17 cellular contexts compared by ENCODE assay signal in the genomic region with DNA sequence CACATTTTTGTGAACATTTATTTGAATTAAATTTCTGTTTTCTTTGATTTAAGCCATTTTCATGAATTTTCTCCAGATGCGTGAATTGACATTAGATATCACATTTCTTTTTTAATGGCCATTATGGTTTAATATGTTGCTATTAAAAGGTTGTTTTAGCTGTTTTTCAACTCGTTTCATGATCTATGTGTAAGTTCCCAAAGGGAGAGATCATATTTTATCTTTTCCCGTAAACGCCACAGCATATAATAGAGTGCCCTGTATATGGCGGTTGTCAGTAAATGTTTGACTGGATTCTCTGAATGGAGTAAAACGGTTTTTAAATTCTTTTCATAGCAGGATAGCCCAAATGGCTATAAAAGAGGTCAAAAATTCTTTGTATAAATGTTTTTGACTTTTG. TPM values are rescaled to one million over a fixed set of nuclear protein-coding genes. Genes with fewer than 3 reads are reported as not detected.
DNase-seq lines count a peak whose midpoint lies in the region; FAIRE-seq and TF ChIP-seq lines count a peak whose summit lies in the region.
"Had no signal": no experiment of that assay in that cellular context is flagged by ENCODE, and none has a peak within 500 bp of the region (broad histone marks: within the 10 kb centered on the region; RNA-seq: fewer than 3 reads in every experiment).

No MANE protein-coding gene starts in this region.

- peak; percentile 29 for FAIRE-seq in GM18507 (lab: Jason Lieb, UNC)
- FAIRE-seq: A204.1, H1 had no signal

- TF ChIP-seq POLR2A in stomach (IDR thresholded peaks at IDR 0.05), result no peak

- peaks cover 100% of the 10 kb centered on the region for H4K20me1 ChIP-seq in BLaER1
- no peaks in the 10 kb centered on the region for H4K20me1 ChIP-seq in Karpas-422 (ENCODE audit: insufficient read depth, low read depth, low read length)

- DNase-seq in GM18507 (ENCODE audit: extremely low spot score, insufficient read length, low read depth), result no peak
- DNase-seq in Karpas-422, result no peak
- DNase-seq in neural crest cell (ENCODE audit: low read depth, low spot score), result no peak
- no peak for DNase-seq in effector CD8-positive, alpha-beta T cell (lab: John Stamatoyannopoulos, UW)
- DNase-seq in T-helper 2 cell treated with Interferon-gamma antibody and Interleukin-4, amounts not matched to agents 5 μg/mL and 100 μg/mL, for 36 hours (ENCODE audit: low spot score), result no peak
- no peak for DNase-seq in stomach
- DNase-seq: AML-193; CD4-positive, CD25-positive, alpha-beta regulatory T cell; CD8-positive, alpha-beta memory T cell; COR-L47; DMS 273 treated with DMSO at 0.1 percent for 48 hours; DND-41; H9; KG1 had no signal

- H3K36me3 ChIP-seq in BLaER1 (peaks cover 100% of the 10 kb centered on the region), Karpas-422 (ENCODE audit: insufficient read depth, low read length) (peaks cover 72% of the 10 kb centered on the region), stomach (peaks cover 0 to 32% (median 24%) of the 10 kb centered on the region in 4 donors)

- H3K4me3 Mint-ChIP-seq in neural crest cell, result no peak overlapping the region
- no peak overlapping the region for H3K4me3 Mint-ChIP-seq in T-helper 2 cell treated with Interferon-gamma antibody and Interleukin-4, amounts not matched to agents 5 μg/mL and 100 μg/mL, for 36 hours
- H3K4me3 Mint-ChIP-seq: CD8-positive, alpha-beta memory T cell; H9 had no signal

- H3K4me2 ChIP-seq in BLaER1 (peak overlapping the region; percentile 89), Karpas-422 (ENCODE audit: low read depth, low read length, poor library complexity, severe bottlenecking) (no peak overlapping the region)

- WGBS in stomach, 5 donors, result 90 to 93% (median 91%) methylated on average over 6 of the region's 6 CpGs

- H3K27me3 Mint-ChIP-seq in neural crest cell (ENCODE audit: low read depth), result no peaks in the 10 kb centered on the region
- H3K27me3 Mint-ChIP-seq in T-helper 2 cell treated with Interferon-gamma antibody and Interleukin-4, amounts not matched to agents 5 μg/mL and 100 μg/mL, for 36 hours (ENCODE audit: low read depth), result no peaks in the 10 kb centered on the region
- H3K27me3 Mint-ChIP-seq: CD4-positive, CD25-positive, alpha-beta regulatory T cell; CD8-positive, alpha-beta memory T cell had no signal

- H3K4me3 ChIP-seq in BLaER1 (no peak overlapping the region), Karpas-422 (ENCODE audit: low read length) (no peak overlapping the region), stomach (no peak overlapping the region)

- no peaks in the 10 kb centered on the region for H3K9me2 ChIP-seq in Karpas-422 (replicated peaks; ENCODE audit: insufficient read depth, low read length)

- no peak overlapping the region for H3K9ac ChIP-seq in BLaER1
- no peak overlapping the region for H3K9ac ChIP-seq in Karpas-422 (ENCODE audit: low read length)

- H3K27ac ChIP-seq in BLaER1 (no peak overlapping the region; the same call in 1 of the 2 replicates), Karpas-422 (ENCODE audit: low read length) (peak overlapping the region; percentile 6; the same call in 1 of the 2 replicates), stomach (no peak overlapping the region)

- H3K9me3 Mint-ChIP-seq in neural crest cell, result peaks cover 3% of the 10 kb centered on the region
- H3K9me3 Mint-ChIP-seq in T-helper 2 cell treated with Interferon-gamma antibody and Interleukin-4, amounts not matched to agents 5 μg/mL and 100 μg/mL, for 36 hours, result no peaks in the 10 kb centered on the region
- H3K9me3 Mint-ChIP-seq: CD8-positive, alpha-beta memory T cell; H9 had no signal

- no peak for TF ChIP-seq EP300 in stomach (IDR thresholded peaks at IDR 0.05)

- intact Hi-C loops in stomach (cut with DNase I; ENCODE audit: low total_unique reads), result no loop called here

- H3K27ac Mint-ChIP-seq in neural crest cell (ENCODE audit: unreplicated experiment), result peak overlapping the region; percentile 12
- H3K27ac Mint-ChIP-seq in T-helper 2 cell treated with Interferon-gamma antibody and Interleukin-4, amounts not matched to agents 5 μg/mL and 100 μg/mL, for 36 hours, result no peak overlapping the region
- H3K27ac Mint-ChIP-seq: CD8-positive, alpha-beta memory T cell; H9 had no signal

- H3K9me3 ChIP-seq in BLaER1 (no peaks in the 10 kb centered on the region), Karpas-422 (ENCODE audit: low read length) (no peaks in the 10 kb centered on the region), stomach (no peaks in the 10 kb centered on the region)

- no peak overlapping the region for H2AFZ ChIP-seq in Karpas-422 (ENCODE audit: low read length)

- H3K4me1 ChIP-seq in BLaER1, result peaks cover 95% of the 10 kb centered on the region
- H3K4me1 ChIP-seq in Karpas-422 (ENCODE audit: low read length), result peaks cover 36% of the 10 kb centered on the region
- peaks cover 0 to 11% (median 0%) of the 10 kb centered on the region in 4 donors for H3K4me1 ChIP-seq in stomach

- H3K36me3 Mint-ChIP-seq in neural crest cell (ENCODE audit: low read depth), result peaks cover 15% of the 10 kb centered on the region
- H3K36me3 Mint-ChIP-seq in T-helper 2 cell treated with Interferon-gamma antibody and Interleukin-4, amounts not matched to agents 5 μg/mL and 100 μg/mL, for 36 hours (ENCODE audit: low read depth), result peaks cover 53% of the 10 kb centered on the region

- peaks cover 85% of the 10 kb centered on the region for H3K79me2 ChIP-seq in Karpas-422 (ENCODE audit: low read length)

- no peak for TF ChIP-seq CTCF in neural crest cell (conservative IDR thresholded peaks at IDR 0.05)
- no peak for TF ChIP-seq CTCF in stomach (IDR thresholded peaks at IDR 0.05)

- no peaks in the 10 kb centered on the region for H3K27me3 ChIP-seq in BLaER1
- no peaks in the 10 kb centered on the region for H3K27me3 ChIP-seq in Karpas-422 (ENCODE audit: low read length)
- no peaks in the 10 kb centered on the region for H3K27me3 ChIP-seq in stomach

- peaks cover 19% of the 10 kb centered on the region for H3K4me1 Mint-ChIP-seq in neural crest cell
- peaks cover 29% of the 10 kb centered on the region for H3K4me1 Mint-ChIP-seq in T-helper 2 cell treated with Interferon-gamma antibody and Interleukin-4, amounts not matched to agents 5 μg/mL and 100 μg/mL, for 36 hours (ENCODE audit: low read depth)

RNA-seq across cellular contexts. Expression of gene ZCCHC7, which starts 35.8 kb away (rescaled TPM):
- total RNA-seq in Karpas-422 (2014; rRNA removed; shearing (Covaris generic); ENCODE audit: low replicate concordance), result 58.4 and 85.1 TPM in 2 replicates
- total RNA-seq in neural crest cell (21.6 and 21.9 TPM in 2 replicates), stomach (10 to 100 TPM; 11.3 to 67.1 (median 18.4) TPM)
- 10 to 100 TPM in 2 of 3 donors, 1 to 10 TPM in 1; 7.9 to 17.7 (median 10.9) TPM for polyA plus RNA-seq in stomach
